Comparison of ENCODE assay signal across 8 cellular contexts in genomic region chr19:1860821-1861598, GRCh38. TPM values are rescaled to one million over a fixed set of nuclear protein-coding genes. Genes with fewer than 3 reads are reported as not detected.
DNase-seq lines count a peak whose midpoint lies in the region; ATAC-seq and TF ChIP-seq lines count a peak whose summit lies in the region.
"Had no signal": no experiment of that assay in that cellular context is flagged by ENCODE, and none has a peak within 500 bp of the region (broad histone marks: within the 10 kb centered on the region; RNA-seq: fewer than 3 reads in every experiment).

No MANE protein-coding gene starts in this region.

- DNase-seq in RWPE1 (ENCODE audit: low spot score) (no peak), esophagus muscularis mucosa (ENCODE audit: extremely low spot score) (no peak), sigmoid colon (no peak), erythroblast (lab: John Stamatoyannopoulos, UW) (no peak), kidney glomerular epithelial cell (lab: John Stamatoyannopoulos, UW) (no peak)

- H3K9me3 ChIP-seq in esophagus muscularis mucosa (no peaks in the 10 kb centered on the region), sigmoid colon (no peaks in the 10 kb centered on the region)
- H3K9me3 ChIP-seq: SJSA1 had no signal

- TF ChIP-seq EP300 in esophagus muscularis mucosa (IDR thresholded peaks at IDR 0.05): no peak
- no peak for TF ChIP-seq EP300 in sigmoid colon (IDR thresholded peaks at IDR 0.05)

- H3K36me3 ChIP-seq in esophagus muscularis mucosa (no peaks in the 10 kb centered on the region), sigmoid colon (no peaks in the 10 kb centered on the region)

- POLR2A ChIA-PET in RWPE1 (lab: Yijun Ruan, JAX; ENCODE audit: low non-redundant PET): no interaction called here

- H3K4me1 ChIP-seq in esophagus muscularis mucosa: peaks cover 57 to 85% (median 77%) of the 10 kb centered on the region in 4 donors
- H3K4me1 ChIP-seq in sigmoid colon: peaks cover 0 to 76% (median 65%) of the 10 kb centered on the region in 4 donors

- peaks cover 0 to 62% (median 10%) of the 10 kb centered on the region in 4 donors for H3K27me3 ChIP-seq in esophagus muscularis mucosa
- peaks cover 0 to 47% (median 18%) of the 10 kb centered on the region in 3 donors for H3K27me3 ChIP-seq in sigmoid colon
- H3K27me3 ChIP-seq: SJSA1 had no signal

- TF ChIP-seq CTCF in GM12875 (IDR thresholded peaks at IDR 0.05; ENCODE audit: borderline replicate concordance, insufficient read depth, low read depth, low read length) (no peak), RWPE1 (conservative IDR thresholded peaks at IDR 0.05; ENCODE audit: low read depth) (no peak), esophagus muscularis mucosa (IDR thresholded peaks at IDR 0.05) (no peak), sigmoid colon (IDR thresholded peaks at IDR 0.05) (no peak)

- H3K4me3 ChIP-seq in GM12875 (ENCODE audit: low read depth, low read length) (peak overlapping the region; percentile 86), esophagus muscularis mucosa (peak overlapping the region; percentile 72 to 94 (median 80)), sigmoid colon (peak overlapping the region in 1 of 4 donors; percentile 74)

- intact Hi-C loops in esophagus muscularis mucosa (cut with DNase I) (no loop called here), sigmoid colon (cut with DNase I) (loop anchor here (5.0 kb wide), 1 partner anchor 236 kb away; the partner anchor contains the start of genes IZUMO4 and MOB3A)

- CTCF ChIA-PET in RWPE1 (lab: Yijun Ruan, JAX): interaction anchor here (0.6 to 0.7 kb wide), 2 partner anchors 47 to 328 kb away, joined by 3 to 4 read pairs; no protein-coding TSS in a partner anchor

- ATAC-seq in HG03135 (IDR thresholded peaks at IDR 0.05; ENCODE audit: unreplicated experiment): no peak

- H3K27ac ChIP-seq in RWPE1 (peak overlapping the region; percentile 98), esophagus muscularis mucosa (replicated peaks in 1 of 4) (peak overlapping the region; percentile 54 to 89 (median 72)), sigmoid colon (peak overlapping the region; percentile 57 to 84 (median 83))
- H3K27ac ChIP-seq: SJSA1 had no signal

- TF ChIP-seq POLR2A in esophagus muscularis mucosa (IDR thresholded peaks at IDR 0.05; ENCODE audit: low read depth): no peak
- TF ChIP-seq POLR2A in sigmoid colon (IDR thresholded peaks at IDR 0.05): no peak
- TF ChIP-seq POLR2A in erythroblast (IDR thresholded peaks at IDR 0.05; ENCODE audit: low read length): no peak

- WGBS in esophagus muscularis mucosa: 59% methylated on average over 27 of the region's 28 CpGs
- whole genome bisulfite sequencing in sigmoid colon, 2 donors: 24 to 66% methylated on average over 28 of the region's 28 CpGs

RNA-seq across cellular contexts. Expression of gene KLF16, which starts 2.4 kb away (rescaled TPM):
- total RNA-seq in esophagus muscularis mucosa (10 to 100 TPM in 1 of 4 donors, 1 to 10 TPM in 3; 2.5 to 10.8 (median 8.5) TPM), sigmoid colon (10 to 100 TPM in 1 of 4 donors, 1 to 10 TPM in 3; 2.1 to 10.3 (median 4.4) TPM)
- 10 to 100 TPM in 2 of 3 donors, 1 to 10 TPM in 1; 8.4 to 20.5 (median 12.5) TPM for polyA plus RNA-seq in sigmoid colon

RNA-seq across cellular contexts. Expression of gene REXO1, which starts 12.7 kb away (rescaled TPM):
- total RNA-seq in esophagus muscularis mucosa: 10 to 100 TPM; 16.2 to 36.0 (median 26.1) TPM
- 10 to 100 TPM in 2 of 4 donors, 1 to 10 TPM in 2; 8.6 to 61.8 (median 13.1) TPM for total RNA-seq in sigmoid colon
- polyA plus RNA-seq in sigmoid colon: 10 to 100 TPM in 2 of 3 donors, 1 to 10 TPM in 1; 9.0 to 34.6 (median 11.1) TPM

RNA-seq across cellular contexts. Expression of gene ABHD17A, which starts 24.3 kb away (rescaled TPM):
- total RNA-seq in esophagus muscularis mucosa (100 to 1,000 TPM in 2 of 4 donors, 10 to 100 TPM in 2; 89.7 to 125 (median 102) TPM), sigmoid colon (10 to 100 TPM; 86.6 to 97.1 (median 92.7) TPM)
- 10 to 100 TPM; 60.7 to 76.3 (median 69.4) TPM for polyA plus RNA-seq in sigmoid colon

RNA-seq across cellular contexts. Expression of gene ADAT3, which starts 44.2 kb away (rescaled TPM):
- total RNA-seq in esophagus muscularis mucosa (1 to 10 TPM; 3.8 to 5.6 (median 4.4) TPM), sigmoid colon (1 to 10 TPM in 2 of 4 donors, under 1 TPM in 2; 0.33 to 6.2 (median 1.5) TPM)
- 10 to 100 TPM in 2 of 3 donors, 1 to 10 TPM in 1; 6.6 to 17.4 (median 13.2) TPM for polyA plus RNA-seq in sigmoid colon

RNA-seq across cellular contexts. Expression of gene SCAMP4, which starts 44.2 kb away (rescaled TPM):
- 10 to 100 TPM; 26.6 to 76.5 (median 59.3) TPM for total RNA-seq in esophagus muscularis mucosa
- 10 to 100 TPM; 25.8 to 47.0 (median 31.0) TPM for total RNA-seq in sigmoid colon
- 10 to 100 TPM; 14.4 to 55.4 (median 16.6) TPM for polyA plus RNA-seq in sigmoid colon
